8 cellular contexts compared by ENCODE assay signal in genomic region chr6:2196079-2196679, GRCh38. TPM values are rescaled to one million over a fixed set of nuclear protein-coding genes. Genes with fewer than 3 reads are reported as not detected.
DNase-seq lines count a peak whose midpoint lies in the region; ATAC-seq and TF ChIP-seq lines count a peak whose summit lies in the region.

No MANE protein-coding gene starts in this region.

- POLR2A ChIA-PET in activated naive CD8-positive, alpha-beta T cell treated with anti-CD3 and anti-CD28 coated beads, Interleukin-2, amount 10 ng/mL, durations not matched to agents 7 days and 5 days (lab: Charles Lee) = no interaction called here
- POLR2A ChIA-PET in OCI-LY7 (lab: Charles Lee) = interaction anchor here (0.6 kb wide), 1 partner anchor 64 kb away, joined by 6 read pairs; no protein-coding TSS in a partner anchor

- WGBS in mammary epithelial cell (ENCODE audit: low coverage, missing lambda C conversion rate) = 12% methylated on average over 1 of the region's 1 CpG

- H3K9ac ChIP-seq in mammary epithelial cell (ENCODE audit: insufficient read depth, low read length) = no peak overlapping the region

- H3K27me3 Mint-ChIP-seq in activated naive CD8-positive, alpha-beta T cell treated with anti-CD3 and anti-CD28 coated beads, Interleukin-2, amount 10 ng/mL, durations not matched to agents 7 days and 5 days = no peaks in the 10 kb centered on the region
- no peaks in the 10 kb centered on the region for H3K27me3 Mint-ChIP-seq in activated naive CD8-positive, alpha-beta T cell treated with anti-CD3 and anti-CD28 coated beads for 36 hours

- TF ChIP-seq CTCF in OCI-LY7 (conservative IDR thresholded peaks at IDR 0.05; ENCODE audit: low read length) = peak; percentile 89
- TF ChIP-seq CTCF in mammary epithelial cell (conservative IDR thresholded peaks at IDR 0.05 in 1 of 2, IDR thresholded peaks at IDR 0.05 in 1 of 2; ENCODE audit: extremely low read depth in 1 of 2, insufficient read depth in 1 of 2, low read depth in 1 of 2, low read length in 2 of 2) = peak; percentile 74 to 84
- TF ChIP-seq CTCF in kidney epithelial cell (IDR thresholded peaks at IDR 0.05; ENCODE audit: insufficient read depth, low read length, poor library complexity, severe bottlenecking) = peak; percentile 70
- peak; percentile 74 to 90 for TF ChIP-seq CTCF in tibial artery (IDR thresholded peaks at IDR 0.05)

- H3K4me3 ChIP-seq in OCI-LY7 (ENCODE audit: low read depth, low read length, poor library complexity, severe bottlenecking) (no peak overlapping the region), mammary epithelial cell (replicated peaks in 1 of 3; ENCODE audit: insufficient read depth in 1 of 3, low read depth in 2 of 3, low read length in 3 of 3) (no peak overlapping the region), kidney epithelial cell (ENCODE audit: low read depth, low read length) (no peak overlapping the region), tibial artery (no peak overlapping the region)

- intact Hi-C loops in OCI-LY7 (cut with micrococcal nuclease; ENCODE audit: unreplicated experiment) (loop anchor here (2.0 to 10.0 kb wide), 2 partner anchors 191 to 591 kb away; no protein-coding TSS in a partner anchor), mammary epithelial cell (cut with micrococcal nuclease) (loop anchor here (1.0 to 10.0 kb wide), 6 partner anchors 92 to 599 kb away; no protein-coding TSS in a partner anchor), tibial artery (cut with DNase I; ENCODE audit: low total_unique reads) (loop anchor here (5.0 kb wide), 1 partner anchor 594 kb away; no protein-coding TSS in a partner anchor)

- H3K27ac ChIP-seq in OCI-LY7 (ENCODE audit: low read depth, low read length, poor library complexity, severe bottlenecking) = no peak overlapping the region
- H3K27ac ChIP-seq in mammary epithelial cell (ENCODE audit: insufficient read depth, low read depth, low read length) = no peak overlapping the region
- H3K27ac ChIP-seq in tibial artery = peak overlapping the region in 1 of 2 donors; percentile 8

- H3K4me1 ChIP-seq in OCI-LY7 (ENCODE audit: insufficient read depth, low read length, poor library complexity, severe bottlenecking) (no peaks in the 10 kb centered on the region), mammary epithelial cell (ENCODE audit: insufficient read depth, low read length) (peaks cover 12% of the 10 kb centered on the region), tibial artery (peaks cover 0 to 22% (median 5%) of the 10 kb centered on the region in 4 donors)

- dilution Hi-C loops in mammary epithelial cell (cut with HindIII; ENCODE audit: low sequenced_read_pairs) = no loop called here

- H3K9me3 ChIP-seq in OCI-LY7 (ENCODE audit: low read length) (peaks cover 7% of the 10 kb centered on the region; the same call in 1 of the 2 replicates), mammary epithelial cell (replicated peaks; ENCODE audit: insufficient read depth, low read length) (no peaks in the 10 kb centered on the region), tibial artery (no peaks in the 10 kb centered on the region)

- peaks cover 7% of the 10 kb centered on the region for H3K36me3 Mint-ChIP-seq in activated naive CD8-positive, alpha-beta T cell treated with anti-CD3 and anti-CD28 coated beads, Interleukin-2, amount 10 ng/mL, durations not matched to agents 7 days and 5 days
- H3K36me3 Mint-ChIP-seq in activated naive CD8-positive, alpha-beta T cell treated with anti-CD3 and anti-CD28 coated beads for 36 hours = peaks cover 13% of the 10 kb centered on the region

- H3K4me2 ChIP-seq in OCI-LY7 (ENCODE audit: low read length) (no peak overlapping the region), mammary epithelial cell (ENCODE audit: insufficient read depth, low read depth, low read length) (no peak overlapping the region)

- no peak overlapping the region for H3K4me3 Mint-ChIP-seq in activated naive CD8-positive, alpha-beta T cell treated with anti-CD3 and anti-CD28 coated beads, Interleukin-2, amount 10 ng/mL, durations not matched to agents 7 days and 5 days
- no peak overlapping the region for H3K4me3 Mint-ChIP-seq in activated naive CD8-positive, alpha-beta T cell treated with anti-CD3 and anti-CD28 coated beads for 36 hours

- no peaks in the 10 kb centered on the region for H3K4me1 Mint-ChIP-seq in activated naive CD8-positive, alpha-beta T cell treated with anti-CD3 and anti-CD28 coated beads, Interleukin-2, amount 10 ng/mL, durations not matched to agents 7 days and 5 days
- peaks cover 3% of the 10 kb centered on the region for H3K4me1 Mint-ChIP-seq in activated naive CD8-positive, alpha-beta T cell treated with anti-CD3 and anti-CD28 coated beads for 36 hours

- no peak overlapping the region for H3K27ac Mint-ChIP-seq in activated naive CD8-positive, alpha-beta T cell treated with anti-CD3 and anti-CD28 coated beads, Interleukin-2, amount 10 ng/mL, durations not matched to agents 7 days and 5 days
- H3K27ac Mint-ChIP-seq in activated naive CD8-positive, alpha-beta T cell treated with anti-CD3 and anti-CD28 coated beads for 36 hours = no peak overlapping the region

- no peaks in the 10 kb centered on the region for H3K9me3 Mint-ChIP-seq in activated naive CD8-positive, alpha-beta T cell treated with anti-CD3 and anti-CD28 coated beads, Interleukin-2, amount 10 ng/mL, durations not matched to agents 7 days and 5 days
- no peaks in the 10 kb centered on the region for H3K9me3 Mint-ChIP-seq in activated naive CD8-positive, alpha-beta T cell treated with anti-CD3 and anti-CD28 coated beads for 36 hours

- BruUV-seq in OCI-LY7 (replicated peaks; lab: Mats Ljungman, UMichigan) = no TSS peak
- BruUV-seq in mammary epithelial cell (replicated peaks; lab: Mats Ljungman, UMichigan) = no TSS peak

- H4K20me1 ChIP-seq in OCI-LY7 (ENCODE audit: insufficient read depth, low read length) = peaks cover 15% of the 10 kb centered on the region
- H4K20me1 ChIP-seq in mammary epithelial cell (ENCODE audit: insufficient read depth, low read length) = no peaks in the 10 kb centered on the region

- DNase-seq in activated naive CD8-positive, alpha-beta T cell treated with anti-CD3 and anti-CD28 coated beads, Interleukin-2, amount 10 ng/mL, durations not matched to agents 7 days and 5 days = no peak
- DNase-seq in activated naive CD8-positive, alpha-beta T cell treated with anti-CD3 and anti-CD28 coated beads for 36 hours = no peak
- DNase-seq in HuH-7 (ENCODE audit: low spot score) (peak; percentile 35), OCI-LY7 (ENCODE audit: low spot score) (peak; percentile 60), mammary epithelial cell (peak; percentile 40), kidney epithelial cell (ENCODE audit: low read depth) (no peak), tibial artery (peak in 1 of 2 donors; percentile 51)
- DNase-seq in activated effector memory CD4-positive, alpha-beta T cell treated with anti-CD3 and anti-CD28 coated beads, Interleukin-2, amount 50 U/mL, for 16 hours = no peak

- H3K9me2 ChIP-seq in OCI-LY7 (ENCODE audit: insufficient read depth, low read length) = no peaks in the 10 kb centered on the region

- no peaks in the 10 kb centered on the region for H3K79me2 ChIP-seq in OCI-LY7 (ENCODE audit: insufficient read depth, low read depth, low read length)
- H3K79me2 ChIP-seq in mammary epithelial cell (ENCODE audit: insufficient read depth, low read length) = peaks cover 6% of the 10 kb centered on the region

- CTCF ChIA-PET in OCI-LY7 (lab: Charles Lee; ENCODE audit: unreplicated experiment) (no interaction called here), mammary epithelial cell (lab: Charles Lee; ENCODE audit: low non-redundant PET) (no interaction called here)

- H3K36me3 ChIP-seq in OCI-LY7 (ENCODE audit: insufficient read depth, low read length) (no peaks in the 10 kb centered on the region), mammary epithelial cell (ENCODE audit: insufficient read depth, low read length) (no peaks in the 10 kb centered on the region), kidney epithelial cell (ENCODE audit: control insufficient read depth, insufficient read depth, low read length) (no peaks in the 10 kb centered on the region), tibial artery (no peaks in the 10 kb centered on the region)

- no peaks in the 10 kb centered on the region for H3K27me3 ChIP-seq in mammary epithelial cell (ENCODE audit: insufficient read depth, low read length)
- H3K27me3 ChIP-seq in kidney epithelial cell (ENCODE audit: control insufficient read depth, insufficient read depth, low read length) = no peaks in the 10 kb centered on the region
- no peaks in the 10 kb centered on the region for H3K27me3 ChIP-seq in tibial artery

- in situ Hi-C loops in mammary epithelial cell (cut with MboI; ENCODE audit: low sequenced_read_pairs in 2 of 2) = loop anchor here (10.0 kb wide), 2 partner anchors 591 to 601 kb away; partner anchors contain the start of gene FOXC1 (in 1 of the 2)

- no peak overlapping the region for H2AFZ ChIP-seq in OCI-LY7 (ENCODE audit: low read length)
- no peak overlapping the region for H2AFZ ChIP-seq in mammary epithelial cell (ENCODE audit: low read depth, low read length)

- peak; percentile 47 for ATAC-seq in activated naive CD8-positive, alpha-beta T cell treated with anti-CD3 and anti-CD28 coated beads, Interleukin-2, amount 10 ng/mL, durations not matched to agents 7 days and 5 days (ENCODE audit: low read depth)

RNA-seq across cellular contexts. Expression of gene GMDS, which starts 49.2 kb away (rescaled TPM):
- total RNA-seq in activated naive CD8-positive, alpha-beta T cell treated with anti-CD3 and anti-CD28 coated beads, Interleukin-2, amount 10 ng/mL, durations not matched to agents 7 days and 5 days = 10 to 100 TPM; 29.2 to 34.3 TPM
- 10 to 100 TPM; 34.7 to 38.5 TPM for total RNA-seq in activated naive CD8-positive, alpha-beta T cell treated with anti-CD3 and anti-CD28 coated beads for 36 hours
- total RNA-seq in OCI-LY7 (2014; rRNA removed; shearing (Covaris generic)) = 9.9 and 17.2 TPM in 2 replicates
- total RNA-seq in OCI-LY7 (2022) (26.8 and 34.9 TPM in 2 replicates), mammary epithelial cell (10 to 100 TPM; 11.5 to 34.1 TPM), kidney epithelial cell (27.0 and 40.5 TPM in 2 replicates)
- 19.0 TPM for polyA plus RNA-seq in mammary epithelial cell
- polyA minus RNA-seq in mammary epithelial cell = 25.1 TPM

Comparison
In these comparisons a context has a peak if more than half of its experiments do, and no peak if none do; other contexts are left out.
1. DNase-seq: peak in HuH-7 (single experiment), OCI-LY7 (single experiment) and mammary epithelial cell (single experiment); none in activated naive CD8-positive, alpha-beta T cell treated with anti-CD3 and anti-CD28 coated beads, Interleukin-2, amount 10 ng/mL, durations not matched to agents 7 days and 5 days (single experiment), activated naive CD8-positive, alpha-beta T cell treated with anti-CD3 and anti-CD28 coated beads for 36 hours (single experiment), kidney epithelial cell (single experiment) and activated effector memory CD4-positive, alpha-beta T cell treated with anti-CD3 and anti-CD28 coated beads, Interleukin-2, amount 50 U/mL, for 16 hours (single experiment).
2. Peak in every context shown above with its lines, with median percentiles within 50 percentile points of each other: CTCF ChIP-seq.